2 cellular contexts compared by ENCODE assay signal in the genomic region with DNA sequence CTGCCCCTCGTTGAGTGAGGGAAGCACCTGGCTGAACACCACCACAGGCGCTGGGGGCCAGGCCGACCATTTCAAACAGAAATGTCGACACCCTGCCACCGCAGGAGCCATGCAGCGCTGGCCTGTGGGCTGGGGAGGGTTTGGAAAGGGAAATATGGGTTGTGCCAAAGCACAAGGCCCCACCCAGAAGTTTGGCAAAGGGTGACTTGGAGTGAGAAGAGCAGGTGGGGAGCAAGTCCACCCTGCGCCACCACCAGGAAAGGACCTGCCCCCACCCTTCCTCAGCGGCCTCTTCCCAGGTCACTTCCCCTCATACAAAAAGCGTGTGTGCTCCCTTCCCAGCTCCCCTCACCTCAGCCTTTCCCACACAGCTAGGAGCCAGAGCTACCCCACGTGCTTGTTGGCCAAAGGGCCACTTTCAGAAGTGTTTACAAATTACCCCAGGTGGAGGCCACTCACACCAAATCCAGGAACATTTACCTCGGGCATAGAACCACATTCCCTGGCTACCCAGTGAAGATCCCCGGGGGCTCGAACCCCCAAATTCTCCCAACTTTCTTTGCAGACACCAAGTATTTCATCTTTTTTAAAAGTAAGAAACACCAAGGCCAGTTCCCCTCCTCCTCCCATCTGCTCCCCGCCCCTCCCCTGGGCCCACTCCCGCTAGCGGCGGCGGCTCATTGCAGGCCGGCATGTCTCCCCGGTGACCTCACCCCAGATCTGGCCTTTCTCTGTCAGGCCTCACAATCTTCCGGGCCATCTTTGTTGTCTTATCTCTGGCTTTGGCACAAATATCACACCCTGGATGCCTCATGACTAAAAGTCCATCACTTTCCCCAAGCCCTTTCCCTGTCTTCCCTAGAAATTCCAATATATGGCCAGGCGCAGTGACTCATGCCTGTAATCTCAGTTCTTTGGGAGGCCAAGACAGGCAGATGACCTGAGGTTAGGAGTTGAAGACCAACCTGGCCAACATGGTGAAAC.
A peak's percentile ranks its signal among the peaks of the same experiment; 100 is the strongest.
TF ChIP-seq lines count a peak whose summit lies in the region.

No MANE protein-coding gene starts in this region.

TF ChIP-seq in K562, 482 proteins besides CTCF, POLR2A, EP300 and RAD21 (continued from another document and continues in another):
- TF ChIP-seq, protein P1, sequence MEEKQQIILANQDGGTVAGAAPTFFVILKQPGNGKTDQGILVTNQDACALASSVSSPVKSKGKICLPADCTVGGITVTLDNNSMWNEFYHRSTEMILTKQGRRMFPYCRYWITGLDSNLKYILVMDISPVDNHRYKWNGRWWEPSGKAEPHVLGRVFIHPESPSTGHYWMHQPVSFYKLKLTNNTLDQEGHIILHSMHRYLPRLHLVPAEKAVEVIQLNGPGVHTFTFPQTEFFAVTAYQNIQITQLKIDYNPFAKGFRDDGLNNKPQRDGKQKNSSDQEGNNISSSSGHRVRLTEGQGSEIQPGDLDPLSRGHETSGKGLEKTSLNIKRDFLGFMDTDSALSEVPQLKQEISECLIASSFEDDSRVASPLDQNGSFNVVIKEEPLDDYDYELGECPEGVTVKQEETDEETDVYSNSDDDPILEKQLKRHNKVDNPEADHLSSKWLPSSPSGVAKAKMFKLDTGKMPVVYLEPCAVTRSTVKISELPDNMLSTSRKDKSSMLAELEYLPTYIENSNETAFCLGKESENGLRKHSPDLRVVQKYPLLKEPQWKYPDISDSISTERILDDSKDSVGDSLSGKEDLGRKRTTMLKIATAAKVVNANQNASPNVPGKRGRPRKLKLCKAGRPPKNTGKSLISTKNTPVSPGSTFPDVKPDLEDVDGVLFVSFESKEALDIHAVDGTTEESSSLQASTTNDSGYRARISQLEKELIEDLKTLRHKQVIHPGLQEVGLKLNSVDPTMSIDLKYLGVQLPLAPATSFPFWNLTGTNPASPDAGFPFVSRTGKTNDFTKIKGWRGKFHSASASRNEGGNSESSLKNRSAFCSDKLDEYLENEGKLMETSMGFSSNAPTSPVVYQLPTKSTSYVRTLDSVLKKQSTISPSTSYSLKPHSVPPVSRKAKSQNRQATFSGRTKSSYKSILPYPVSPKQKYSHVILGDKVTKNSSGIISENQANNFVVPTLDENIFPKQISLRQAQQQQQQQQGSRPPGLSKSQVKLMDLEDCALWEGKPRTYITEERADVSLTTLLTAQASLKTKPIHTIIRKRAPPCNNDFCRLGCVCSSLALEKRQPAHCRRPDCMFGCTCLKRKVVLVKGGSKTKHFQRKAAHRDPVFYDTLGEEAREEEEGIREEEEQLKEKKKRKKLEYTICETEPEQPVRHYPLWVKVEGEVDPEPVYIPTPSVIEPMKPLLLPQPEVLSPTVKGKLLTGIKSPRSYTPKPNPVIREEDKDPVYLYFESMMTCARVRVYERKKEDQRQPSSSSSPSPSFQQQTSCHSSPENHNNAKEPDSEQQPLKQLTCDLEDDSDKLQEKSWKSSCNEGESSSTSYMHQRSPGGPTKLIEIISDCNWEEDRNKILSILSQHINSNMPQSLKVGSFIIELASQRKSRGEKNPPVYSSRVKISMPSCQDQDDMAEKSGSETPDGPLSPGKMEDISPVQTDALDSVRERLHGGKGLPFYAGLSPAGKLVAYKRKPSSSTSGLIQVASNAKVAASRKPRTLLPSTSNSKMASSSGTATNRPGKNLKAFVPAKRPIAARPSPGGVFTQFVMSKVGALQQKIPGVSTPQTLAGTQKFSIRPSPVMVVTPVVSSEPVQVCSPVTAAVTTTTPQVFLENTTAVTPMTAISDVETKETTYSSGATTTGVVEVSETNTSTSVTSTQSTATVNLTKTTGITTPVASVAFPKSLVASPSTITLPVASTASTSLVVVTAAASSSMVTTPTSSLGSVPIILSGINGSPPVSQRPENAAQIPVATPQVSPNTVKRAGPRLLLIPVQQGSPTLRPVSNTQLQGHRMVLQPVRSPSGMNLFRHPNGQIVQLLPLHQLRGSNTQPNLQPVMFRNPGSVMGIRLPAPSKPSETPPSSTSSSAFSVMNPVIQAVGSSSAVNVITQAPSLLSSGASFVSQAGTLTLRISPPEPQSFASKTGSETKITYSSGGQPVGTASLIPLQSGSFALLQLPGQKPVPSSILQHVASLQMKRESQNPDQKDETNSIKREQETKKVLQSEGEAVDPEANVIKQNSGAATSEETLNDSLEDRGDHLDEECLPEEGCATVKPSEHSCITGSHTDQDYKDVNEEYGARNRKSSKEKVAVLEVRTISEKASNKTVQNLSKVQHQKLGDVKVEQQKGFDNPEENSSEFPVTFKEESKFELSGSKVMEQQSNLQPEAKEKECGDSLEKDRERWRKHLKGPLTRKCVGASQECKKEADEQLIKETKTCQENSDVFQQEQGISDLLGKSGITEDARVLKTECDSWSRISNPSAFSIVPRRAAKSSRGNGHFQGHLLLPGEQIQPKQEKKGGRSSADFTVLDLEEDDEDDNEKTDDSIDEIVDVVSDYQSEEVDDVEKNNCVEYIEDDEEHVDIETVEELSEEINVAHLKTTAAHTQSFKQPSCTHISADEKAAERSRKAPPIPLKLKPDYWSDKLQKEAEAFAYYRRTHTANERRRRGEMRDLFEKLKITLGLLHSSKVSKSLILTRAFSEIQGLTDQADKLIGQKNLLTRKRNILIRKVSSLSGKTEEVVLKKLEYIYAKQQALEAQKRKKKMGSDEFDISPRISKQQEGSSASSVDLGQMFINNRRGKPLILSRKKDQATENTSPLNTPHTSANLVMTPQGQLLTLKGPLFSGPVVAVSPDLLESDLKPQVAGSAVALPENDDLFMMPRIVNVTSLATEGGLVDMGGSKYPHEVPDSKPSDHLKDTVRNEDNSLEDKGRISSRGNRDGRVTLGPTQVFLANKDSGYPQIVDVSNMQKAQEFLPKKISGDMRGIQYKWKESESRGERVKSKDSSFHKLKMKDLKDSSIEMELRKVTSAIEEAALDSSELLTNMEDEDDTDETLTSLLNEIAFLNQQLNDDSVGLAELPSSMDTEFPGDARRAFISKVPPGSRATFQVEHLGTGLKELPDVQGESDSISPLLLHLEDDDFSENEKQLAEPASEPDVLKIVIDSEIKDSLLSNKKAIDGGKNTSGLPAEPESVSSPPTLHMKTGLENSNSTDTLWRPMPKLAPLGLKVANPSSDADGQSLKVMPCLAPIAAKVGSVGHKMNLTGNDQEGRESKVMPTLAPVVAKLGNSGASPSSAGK (IDR thresholded peaks at IDR 0.05) = peak; percentile 69
- TF ChIP-seq, protein P2, sequence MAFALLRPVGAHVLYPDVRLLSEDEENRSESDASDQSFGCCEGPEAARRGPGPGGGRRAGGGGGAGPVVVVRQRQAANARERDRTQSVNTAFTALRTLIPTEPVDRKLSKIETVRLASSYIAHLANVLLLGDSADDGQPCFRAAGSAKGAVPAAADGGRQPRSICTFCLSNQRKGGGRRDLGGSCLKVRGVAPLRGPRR (CRISPR knock-in tag; IDR thresholded peaks at IDR 0.05) = no peak
- TF ChIP-seq JUN (IDR thresholded peaks at IDR 0.05; ENCODE audit: borderline replicate concordance, low read depth, low read length) = peak; percentile 83
- no peak for TF ChIP-seq JUN (CRISPR knock-in tag; IDR thresholded peaks at IDR 0.05; ENCODE audit: borderline replicate concordance)
- TF ChIP-seq ZNF197 (CRISPR knock-in tag; IDR thresholded peaks at IDR 0.05; ENCODE audit: low read depth) = peak; percentile 86; the same call in 1 of the 2 replicates
- peak; percentile 89 for TF ChIP-seq SMARCA4 (IDR thresholded peaks at IDR 0.05)
- TF ChIP-seq KLF10 (CRISPR knock-in tag; IDR thresholded peaks at IDR 0.05) = no peak
- TF ChIP-seq TRIM28 (IDR thresholded peaks at IDR 0.05) = no peak
- peak; percentile 78 for TF ChIP-seq WHSC1 (IDR thresholded peaks at IDR 0.05; ENCODE audit: low read length)
- peak; percentile 20 for TF ChIP-seq TBP (optimal IDR thresholded peaks at IDR 0.05; ENCODE audit: low read depth, low read length)
- peak; percentile 84 to 89 for TF ChIP-seq KDM1A (IDR thresholded peaks at IDR 0.05)
- TF ChIP-seq FOSL1 (tag; conservative IDR thresholded peaks at IDR 0.05) = peak; percentile 94

TF ChIP-seq in HepG2, 621 proteins besides CTCF, POLR2A, EP300 and RAD21 (continued from another document and continues in another):
- TF ChIP-seq, protein P3, sequence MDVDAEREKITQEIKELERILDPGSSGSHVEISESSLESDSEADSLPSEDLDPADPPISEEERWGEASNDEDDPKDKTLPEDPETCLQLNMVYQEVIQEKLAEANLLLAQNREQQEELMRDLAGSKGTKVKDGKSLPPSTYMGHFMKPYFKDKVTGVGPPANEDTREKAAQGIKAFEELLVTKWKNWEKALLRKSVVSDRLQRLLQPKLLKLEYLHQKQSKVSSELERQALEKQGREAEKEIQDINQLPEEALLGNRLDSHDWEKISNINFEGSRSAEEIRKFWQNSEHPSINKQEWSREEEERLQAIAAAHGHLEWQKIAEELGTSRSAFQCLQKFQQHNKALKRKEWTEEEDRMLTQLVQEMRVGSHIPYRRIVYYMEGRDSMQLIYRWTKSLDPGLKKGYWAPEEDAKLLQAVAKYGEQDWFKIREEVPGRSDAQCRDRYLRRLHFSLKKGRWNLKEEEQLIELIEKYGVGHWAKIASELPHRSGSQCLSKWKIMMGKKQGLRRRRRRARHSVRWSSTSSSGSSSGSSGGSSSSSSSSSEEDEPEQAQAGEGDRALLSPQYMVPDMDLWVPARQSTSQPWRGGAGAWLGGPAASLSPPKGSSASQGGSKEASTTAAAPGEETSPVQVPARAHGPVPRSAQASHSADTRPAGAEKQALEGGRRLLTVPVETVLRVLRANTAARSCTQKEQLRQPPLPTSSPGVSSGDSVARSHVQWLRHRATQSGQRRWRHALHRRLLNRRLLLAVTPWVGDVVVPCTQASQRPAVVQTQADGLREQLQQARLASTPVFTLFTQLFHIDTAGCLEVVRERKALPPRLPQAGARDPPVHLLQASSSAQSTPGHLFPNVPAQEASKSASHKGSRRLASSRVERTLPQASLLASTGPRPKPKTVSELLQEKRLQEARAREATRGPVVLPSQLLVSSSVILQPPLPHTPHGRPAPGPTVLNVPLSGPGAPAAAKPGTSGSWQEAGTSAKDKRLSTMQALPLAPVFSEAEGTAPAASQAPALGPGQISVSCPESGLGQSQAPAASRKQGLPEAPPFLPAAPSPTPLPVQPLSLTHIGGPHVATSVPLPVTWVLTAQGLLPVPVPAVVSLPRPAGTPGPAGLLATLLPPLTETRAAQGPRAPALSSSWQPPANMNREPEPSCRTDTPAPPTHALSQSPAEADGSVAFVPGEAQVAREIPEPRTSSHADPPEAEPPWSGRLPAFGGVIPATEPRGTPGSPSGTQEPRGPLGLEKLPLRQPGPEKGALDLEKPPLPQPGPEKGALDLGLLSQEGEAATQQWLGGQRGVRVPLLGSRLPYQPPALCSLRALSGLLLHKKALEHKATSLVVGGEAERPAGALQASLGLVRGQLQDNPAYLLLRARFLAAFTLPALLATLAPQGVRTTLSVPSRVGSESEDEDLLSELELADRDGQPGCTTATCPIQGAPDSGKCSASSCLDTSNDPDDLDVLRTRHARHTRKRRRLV (CRISPR knock-in tag; IDR thresholded peaks at IDR 0.05) = no peak
- TF ChIP-seq, protein P4, sequence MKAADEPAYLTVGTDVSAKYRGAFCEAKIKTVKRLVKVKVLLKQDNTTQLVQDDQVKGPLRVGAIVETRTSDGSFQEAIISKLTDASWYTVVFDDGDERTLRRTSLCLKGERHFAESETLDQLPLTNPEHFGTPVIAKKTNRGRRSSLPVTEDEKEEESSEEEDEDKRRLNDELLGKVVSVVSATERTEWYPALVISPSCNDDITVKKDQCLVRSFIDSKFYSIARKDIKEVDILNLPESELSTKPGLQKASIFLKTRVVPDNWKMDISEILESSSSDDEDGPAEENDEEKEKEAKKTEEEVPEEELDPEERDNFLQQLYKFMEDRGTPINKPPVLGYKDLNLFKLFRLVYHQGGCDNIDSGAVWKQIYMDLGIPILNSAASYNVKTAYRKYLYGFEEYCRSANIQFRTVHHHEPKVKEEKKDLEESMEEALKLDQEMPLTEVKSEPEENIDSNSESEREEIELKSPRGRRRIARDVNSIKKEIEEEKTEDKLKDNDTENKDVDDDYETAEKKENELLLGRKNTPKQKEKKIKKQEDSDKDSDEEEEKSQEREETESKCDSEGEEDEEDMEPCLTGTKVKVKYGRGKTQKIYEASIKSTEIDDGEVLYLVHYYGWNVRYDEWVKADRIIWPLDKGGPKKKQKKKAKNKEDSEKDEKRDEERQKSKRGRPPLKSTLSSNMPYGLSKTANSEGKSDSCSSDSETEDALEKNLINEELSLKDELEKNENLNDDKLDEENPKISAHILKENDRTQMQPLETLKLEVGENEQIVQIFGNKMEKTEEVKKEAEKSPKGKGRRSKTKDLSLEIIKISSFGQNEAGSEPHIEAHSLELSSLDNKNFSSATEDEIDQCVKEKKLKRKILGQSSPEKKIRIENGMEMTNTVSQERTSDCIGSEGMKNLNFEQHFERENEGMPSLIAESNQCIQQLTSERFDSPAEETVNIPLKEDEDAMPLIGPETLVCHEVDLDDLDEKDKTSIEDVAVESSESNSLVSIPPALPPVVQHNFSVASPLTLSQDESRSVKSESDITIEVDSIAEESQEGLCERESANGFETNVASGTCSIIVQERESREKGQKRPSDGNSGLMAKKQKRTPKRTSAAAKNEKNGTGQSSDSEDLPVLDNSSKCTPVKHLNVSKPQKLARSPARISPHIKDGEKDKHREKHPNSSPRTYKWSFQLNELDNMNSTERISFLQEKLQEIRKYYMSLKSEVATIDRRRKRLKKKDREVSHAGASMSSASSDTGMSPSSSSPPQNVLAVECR (CRISPR knock-in tag; IDR thresholded peaks at IDR 0.05; ENCODE audit: borderline replicate concordance) = no peak
- no peak for TF ChIP-seq ZNF589 (CRISPR knock-in tag; conservative IDR thresholded peaks at IDR 0.05)
- TF ChIP-seq, protein P5, sequence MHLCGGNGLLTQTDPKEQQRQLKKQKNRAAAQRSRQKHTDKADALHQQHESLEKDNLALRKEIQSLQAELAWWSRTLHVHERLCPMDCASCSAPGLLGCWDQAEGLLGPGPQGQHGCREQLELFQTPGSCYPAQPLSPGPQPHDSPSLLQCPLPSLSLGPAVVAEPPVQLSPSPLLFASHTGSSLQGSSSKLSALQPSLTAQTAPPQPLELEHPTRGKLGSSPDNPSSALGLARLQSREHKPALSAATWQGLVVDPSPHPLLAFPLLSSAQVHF (CRISPR knock-in tag; IDR thresholded peaks at IDR 0.05) = no peak
- no peak; the same call in none of the 2 replicates for TF ChIP-seq SALL1 (CRISPR knock-in tag; IDR thresholded peaks at IDR 0.05)
- TF ChIP-seq SALL2 (CRISPR knock-in tag; IDR thresholded peaks at IDR 0.05) = 0 out of 2 replicates have a peak, but pooled peaks have one; percentile 33
